Comparison of ENCODE assay signal across 25 cellular contexts in the genomic region with DNA sequence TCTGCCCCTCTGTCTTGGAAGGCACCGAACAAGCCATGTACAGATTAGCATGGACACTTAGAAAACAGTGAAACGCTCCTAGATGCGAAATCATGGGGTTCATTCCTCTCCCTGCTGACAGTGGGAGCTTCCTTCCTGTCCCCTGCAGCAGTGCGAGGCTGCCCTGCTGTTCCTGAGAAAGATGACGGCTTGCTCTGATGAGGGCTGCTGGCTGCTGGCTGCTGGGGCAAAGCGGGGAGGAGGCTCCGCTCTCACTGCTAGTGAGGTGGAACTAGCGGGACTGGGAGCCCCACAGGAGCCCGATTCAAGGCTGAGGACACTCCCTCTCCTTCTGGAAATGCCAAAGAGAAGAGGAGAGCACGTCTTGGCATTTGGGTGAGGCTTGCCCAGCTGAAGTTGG. TPM values are rescaled to one million over a fixed set of nuclear protein-coding genes. Genes with fewer than 3 reads are reported as not detected.
"Had no signal": no experiment of that assay in that cellular context is flagged by ENCODE, and none has a peak within 500 bp of the region (broad histone marks: within the 10 kb centered on the region; RNA-seq: fewer than 3 reads in every experiment).

No MANE protein-coding gene starts in this region.

- H3K27me3 ChIP-seq: right atrium auricular region, sigmoid colon, thyroid gland had no signal

- H3K27ac Mint-ChIP-seq: memory B cell, natural killer cell had no signal

- H3K36me3 ChIP-seq: esophagus squamous epithelium, prostate gland, right atrium auricular region, sigmoid colon, thyroid gland had no signal

- H3K79me2 ChIP-seq: parathyroid adenoma had no signal

- H3K9me3 ChIP-seq: esophagus squamous epithelium, prostate gland, sigmoid colon, thyroid gland had no signal

- DNase-seq: dermis blood vessel endothelial cell; effector memory CD4-positive, alpha-beta T cell; erythroblast; esophagus squamous epithelium; natural killer cell; stimulated activated naive CD4-positive, alpha-beta T cell; stimulated activated naive CD8-positive, alpha-beta T cell treated with anti-CD3 and anti-CD28 coated beads, Interleukin-15, amount 100 ng/mL, for 72 hours; thyroid gland; trophoblast cell had no signal

- ATAC-seq: left lobe of liver; natural killer cell; stimulated activated naive CD8-positive, alpha-beta T cell treated with anti-CD3 and anti-CD28 coated beads, Interleukin-15, amount 100 ng/mL, for 72 hours had no signal

- H2AFZ ChIP-seq: parathyroid adenoma had no signal

- H3K9ac ChIP-seq: parathyroid adenoma had no signal

- H3K27ac ChIP-seq: coronary artery, esophagus squamous epithelium, parathyroid adenoma, prostate gland, right atrium auricular region, sigmoid colon, thyroid gland had no signal

- H3K36me3 Mint-ChIP-seq: natural killer cell had no signal

- H3K4me3 ChIP-seq: coronary artery, esophagus squamous epithelium, lung, prostate gland, right atrium auricular region, sigmoid colon, thyroid gland had no signal

- H3K4me1 Mint-ChIP-seq: central memory CD8-positive, alpha-beta T cell; memory B cell; natural killer cell; neural crest cell; stimulated activated naive CD8-positive, alpha-beta T cell treated with anti-CD3 and anti-CD28 coated beads, Interleukin-15, amount 100 ng/mL, for 72 hours had no signal

- H3K4me1 ChIP-seq: esophagus squamous epithelium, parathyroid adenoma, prostate gland, right atrium auricular region, sigmoid colon had no signal

- H3K4me3 Mint-ChIP-seq: central memory CD8-positive, alpha-beta T cell; memory B cell; natural killer cell; neural crest cell; stimulated activated naive CD8-positive, alpha-beta T cell treated with anti-CD3 and anti-CD28 coated beads, Interleukin-15, amount 100 ng/mL, for 72 hours had no signal

- FAIRE-seq: endometrium, frontal cortex, keratinocyte had no signal

RNA-seq across cellular contexts. Expression of a gene that starts 25.9 kb away (rescaled TPM):
- total RNA-seq: dermis blood vessel endothelial cell, mononuclear cell, natural killer cell, osteoblast, subcutaneous adipose tissue had no signal
- polyA plus RNA-seq: keratinocyte had no signal
